In genomic region chr14:92135269-92135668, GRCh38 we compare ENCODE assay signal across 1 cellular context.
A peak's percentile ranks its signal among the peaks of the same experiment; 100 is the strongest.
TF ChIP-seq lines count a peak whose summit lies in the region.

No MANE protein-coding gene starts in this region.

TF ChIP-seq in GM12878, 131 proteins besides CTCF, POLR2A, EP300 and RAD21:
- TF ChIP-seq PKNOX1 (IDR thresholded peaks at IDR 0.05), result peak; percentile 73
- no peak for TF ChIP-seq ZBTB40 (IDR thresholded peaks at IDR 0.05; ENCODE audit: borderline replicate concordance)
- TF ChIP-seq SMC3 (IDR thresholded peaks at IDR 0.05; ENCODE audit: borderline replicate concordance, low read length), result peak; percentile 57; the same call in 1 of the 2 replicates
